8 cellular contexts compared by ENCODE assay signal in genomic region chr3:184345678-184346144, GRCh38. TPM values are rescaled to one million over a fixed set of nuclear protein-coding genes. Genes with fewer than 3 reads are reported as not detected.
DNase-seq lines count a peak whose midpoint lies in the region; ATAC-seq and TF ChIP-seq lines count a peak whose summit lies in the region.

No MANE protein-coding gene starts in this region.

- no peaks in the 10 kb centered on the region for H3K9me3 ChIP-seq in gastroesophageal sphincter

- peaks cover 0 to 55% of the 10 kb centered on the region in 2 donors for H3K36me3 ChIP-seq in gastroesophageal sphincter

- DNase-seq in AG08396 (ENCODE audit: low spot score) (peak; percentile 82), NCI-H2107 (lab: John Stamatoyannopoulos, UW) (peak; percentile 84), pons (ENCODE audit: low spot score) (peak; percentile 98), germinal center (ENCODE audit: low spot score) (no peak)
- DNase-seq in activated naive CD4-positive, alpha-beta T cell treated with anti-CD3 and anti-CD28 coated beads, Interleukin-2, amount 50 U/mL, for 16 hours = no peak

- no peaks in the 10 kb centered on the region for H3K27me3 ChIP-seq in gastroesophageal sphincter

- ATAC-seq in GM18858 (IDR thresholded peaks at IDR 0.05; ENCODE audit: unreplicated experiment) (peak; percentile 38), gastroesophageal sphincter (peak; percentile 76)

- TF ChIP-seq POLR2A in gastroesophageal sphincter (IDR thresholded peaks at IDR 0.05) = no peak

- H3K27ac ChIP-seq in VCaP (peak overlapping the region; percentile 38), gastroesophageal sphincter (peak overlapping the region in 3 of 4 donors; percentile 14 to 48 (median 45))

- TF ChIP-seq EP300 in gastroesophageal sphincter (IDR thresholded peaks at IDR 0.05) = no peak

- WGBS in gastroesophageal sphincter (ENCODE audit: low coverage in 1 of 2), 2 donors = 15 to 17% methylated on average over 2 to 3 of the region's 8 CpGs

- TF ChIP-seq CTCF in VCaP (conservative IDR thresholded peaks at IDR 0.05) = peak; percentile 75
- peak in 3 of 4 experiments; percentile 30 to 40 (median 38) for TF ChIP-seq CTCF in gastroesophageal sphincter (IDR thresholded peaks at IDR 0.05)

- no peak overlapping the region for H3K4me3 ChIP-seq in gastroesophageal sphincter

- peaks cover 0 to 33% (median 5%) of the 10 kb centered on the region in 3 donors for H3K4me1 ChIP-seq in gastroesophageal sphincter

RNA-seq across cellular contexts. Expression of gene FAM131A, which starts 8.3 kb away (rescaled TPM):
- 10 to 100 TPM; 53.9 to 71.4 (median 65.3) TPM for total RNA-seq in gastroesophageal sphincter

RNA-seq across cellular contexts. Expression of gene CLCN2, which starts 15.7 kb away (rescaled TPM):
- 1 to 10 TPM; 2.0 to 6.8 (median 2.3) TPM for total RNA-seq in gastroesophageal sphincter

RNA-seq across cellular contexts. Expression of gene POLR2H, which starts 15.8 kb away (rescaled TPM):
- total RNA-seq in gastroesophageal sphincter = 10 to 100 TPM; 32.8 to 54.1 (median 40.9) TPM

RNA-seq across cellular contexts. Expression of gene EIF4G1, which starts 31.3 kb away (rescaled TPM):
- total RNA-seq in gastroesophageal sphincter = 100 to 1,000 TPM; 233 to 431 (median 300) TPM

RNA-seq across cellular contexts. Expression of gene THPO, which starts 32.3 kb away (rescaled TPM):
- under 1 TPM in 2 of 4 donors, not detected in 2; 0.31 to 0.94 TPM for total RNA-seq in gastroesophageal sphincter

Comparison
In these comparisons a context has a peak if more than half of its experiments do, and no peak if none do; other contexts are left out.
1. DNase-seq: peak in AG08396 (single experiment), NCI-H2107 (single experiment) and pons (single experiment); none in activated naive CD4-positive, alpha-beta T cell treated with anti-CD3 and anti-CD28 coated beads, Interleukin-2, amount 50 U/mL, for 16 hours (single experiment) and germinal center (single experiment).